In the genomic region with DNA sequence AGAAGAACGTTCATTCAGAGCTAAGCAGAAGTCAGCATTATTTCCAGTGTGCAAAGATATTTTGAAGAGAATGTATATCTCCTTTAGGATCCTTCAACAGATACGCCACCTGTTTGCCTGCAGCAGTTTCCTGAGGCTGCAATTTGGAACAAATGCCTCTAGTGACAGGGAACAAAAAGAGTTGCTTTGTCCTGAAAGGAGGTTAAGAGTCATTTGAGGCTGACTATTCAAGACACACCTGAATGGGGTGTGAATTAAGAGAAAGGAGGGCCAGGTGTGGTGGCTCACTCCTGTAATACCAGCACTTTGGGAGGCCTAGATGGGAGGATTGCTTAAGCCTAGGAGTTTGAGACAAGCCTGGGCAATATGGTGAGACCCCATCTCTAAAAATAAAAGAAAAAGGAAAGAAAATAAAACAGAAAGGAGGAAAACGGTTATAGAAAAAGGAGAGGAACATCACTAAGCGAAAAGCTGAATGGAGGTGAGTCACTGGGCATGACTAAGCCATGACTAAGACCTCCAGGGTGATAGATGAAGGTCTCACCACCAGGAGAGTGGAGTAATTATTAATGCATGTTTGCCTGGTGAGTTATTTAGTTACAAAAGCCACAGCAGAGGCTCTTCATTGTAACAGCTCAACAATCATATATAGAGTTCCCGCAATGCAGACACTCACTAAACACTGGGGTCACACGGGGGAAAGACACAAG, we compare ENCODE assay signal across 9 cellular contexts.
DNase-seq lines count a peak whose midpoint lies in the region; ATAC-seq, FAIRE-seq and TF ChIP-seq lines count a peak whose summit lies in the region.
"Had no signal": no experiment of that assay in that cellular context is flagged by ENCODE, and none has a peak within 500 bp of the region (broad histone marks: within the 10 kb centered on the region; RNA-seq: fewer than 3 reads in every experiment).

No MANE protein-coding gene starts in this region.

- H3K36me3 ChIP-seq in gastroesophageal sphincter, result no peaks in the 10 kb centered on the region

- WGBS in A549 (ENCODE audit: missing lambda C conversion rate), result 11% methylated on average over 6 of the region's 6 CpGs
- WGBS in gastroesophageal sphincter (ENCODE audit: low coverage in 1 of 2), 2 donors, result 61 to 83% methylated on average over 4 to 6 of the region's 6 CpGs

- peaks cover 42% of the 10 kb centered on the region for H3K4me1 Mint-ChIP-seq in chondrocyte (ENCODE audit: low read depth)

- H3K27me3 Mint-ChIP-seq in chondrocyte (ENCODE audit: low read depth), result no peaks in the 10 kb centered on the region

- no peaks in the 10 kb centered on the region for H3K27me3 ChIP-seq in gastroesophageal sphincter

- no peak for TF ChIP-seq CTCF in A549 (IDR thresholded peaks at IDR 0.05)
- TF ChIP-seq CTCF in chondrocyte (IDR thresholded peaks at IDR 0.05), result peak; percentile 41
- TF ChIP-seq CTCF in gastroesophageal sphincter (IDR thresholded peaks at IDR 0.05), result no peak

- TF ChIP-seq EP300 in A549 (IDR thresholded peaks at IDR 0.05) (peak; percentile 81; a peak in 4 of 5 replicates), gastroesophageal sphincter (IDR thresholded peaks at IDR 0.05) (no peak)

- ATAC-seq in A549 (peak; percentile 97 to 99), GM19023 (IDR thresholded peaks at IDR 0.05; ENCODE audit: unreplicated experiment) (peak; percentile 70), HG03442 (IDR thresholded peaks at IDR 0.05; ENCODE audit: unreplicated experiment) (peak; percentile 91), HG03520 (IDR thresholded peaks at IDR 0.05; ENCODE audit: unreplicated experiment) (no peak), gastroesophageal sphincter (no peak)

- peak overlapping the region; percentile 30 for H3K27ac Mint-ChIP-seq in chondrocyte (ENCODE audit: unreplicated experiment)
- H3K27ac Mint-ChIP-seq: stimulated activated naive CD8-positive, alpha-beta T cell treated with anti-CD3 and anti-CD28 coated beads, Interleukin-15, Interleukin-2, amounts not matched to agents 100 ng/mL and 50 ng/mL, for 24 hours had no signal

- H3K36me3 Mint-ChIP-seq in chondrocyte (ENCODE audit: low read depth), result peaks cover 2% of the 10 kb centered on the region

- POLR2A ChIA-PET in A549 (lab: Yijun Ruan, JAX), result interaction anchor here (0.5 kb wide), 1 partner anchor 322 kb away, joined by 3 read pairs; no protein-coding TSS in a partner anchor

- DNase-seq in A549 (ENCODE audit: low read depth in 1 of 2, low spot score in 1 of 2) (peak; percentile 82 to 90), chondrocyte (ENCODE audit: low spot score) (no peak), midbrain (lab: John Stamatoyannopoulos, UW) (no peak)
- DNase-seq in stimulated activated CD8-positive, alpha-beta memory T cell treated with anti-CD3 and anti-CD28 coated beads, Interleukin-15, amount 100 ng/mL, for 48 hours (ENCODE audit: low read depth in 2 of 2), result peak; percentile 1 to 24

- no peak overlapping the region for H3K4me3 Mint-ChIP-seq in chondrocyte (ENCODE audit: unreplicated experiment)
- H3K4me3 Mint-ChIP-seq: stimulated activated naive CD8-positive, alpha-beta T cell treated with anti-CD3 and anti-CD28 coated beads, Interleukin-15, Interleukin-2, amounts not matched to agents 100 ng/mL and 50 ng/mL, for 24 hours had no signal

- no peaks in the 10 kb centered on the region for H3K9me3 Mint-ChIP-seq in chondrocyte (ENCODE audit: low read depth)

- CTCF ChIA-PET in A549 (lab: Yijun Ruan, JAX), result interaction anchor here (0.9 to 1.5 kb wide), 4 partner anchors 10 to 968 kb away, joined by 3 to 5 read pairs (median 3); no protein-coding TSS in a partner anchor

- FAIRE-seq in A549 (lab: Jason Lieb, UNC), result peak; percentile 98

- no peak overlapping the region for H3K4me3 ChIP-seq in A549
- H3K4me3 ChIP-seq in gastroesophageal sphincter, result no peak overlapping the region

- H3K27ac ChIP-seq in A549 (peak overlapping the region; percentile 73 to 82), gastroesophageal sphincter (no peak overlapping the region)

- H3K4me2 ChIP-seq in A549, result peak overlapping the region; percentile 74

- peaks cover 42% of the 10 kb centered on the region for H3K4me1 ChIP-seq in A549
- peaks cover 0 to 10% (median 0%) of the 10 kb centered on the region in 3 donors for H3K4me1 ChIP-seq in gastroesophageal sphincter

- peaks cover 9% of the 10 kb centered on the region for H3K9me3 ChIP-seq in A549
- H3K9me3 ChIP-seq in gastroesophageal sphincter, result no peaks in the 10 kb centered on the region

- peak; percentile 31 to 51; a peak in 3 of 5 replicates for TF ChIP-seq RAD21 in A549 (conservative IDR thresholded peaks at IDR 0.05 in 1 of 2, IDR thresholded peaks at IDR 0.05 in 1 of 2)

- no peak for TF ChIP-seq POLR2A in A549 (IDR thresholded peaks at IDR 0.05; ENCODE audit: low read length)
- TF ChIP-seq POLR2A in gastroesophageal sphincter (IDR thresholded peaks at IDR 0.05), result no peak

TF ChIP-seq in A549, 52 proteins besides CTCF, POLR2A, EP300 and RAD21 (continues in another document):
- no peak for TF ChIP-seq ESRRA (IDR thresholded peaks at IDR 0.05; ENCODE audit: borderline replicate concordance, low read length)
- no peak for TF ChIP-seq EHF (CRISPR knock-in tag; IDR thresholded peaks at IDR 0.05)
- peak; percentile 100 for TF ChIP-seq JUNB (IDR thresholded peaks at IDR 0.05)
- TF ChIP-seq CEBPB (IDR thresholded peaks at IDR 0.05), result peak in 1 of 2 experiments; percentile 76; a peak in 2 of 4 replicates
- TF ChIP-seq SREBF2 (IDR thresholded peaks at IDR 0.05), result no peak
- no peak for TF ChIP-seq NPAS2 (CRISPR knock-in tag; IDR thresholded peaks at IDR 0.05; ENCODE audit: borderline replicate concordance)
- TF ChIP-seq ZSCAN20 (CRISPR knock-in tag; IDR thresholded peaks at IDR 0.05), result no peak
- TF ChIP-seq FOSB (CRISPR knock-in tag; IDR thresholded peaks at IDR 0.05), result no peak
- TF ChIP-seq EHMT2 (IDR thresholded peaks at IDR 0.05; ENCODE audit: low read depth), result no peak
- peak; percentile 95 for TF ChIP-seq GATA3 (IDR thresholded peaks at IDR 0.05; ENCODE audit: borderline replicate concordance)
- no peak for TF ChIP-seq MAZ (IDR thresholded peaks at IDR 0.05; ENCODE audit: borderline replicate concordance, low read depth, low read length)
- no peak for TF ChIP-seq CBX2 (IDR thresholded peaks at IDR 0.05; ENCODE audit: borderline replicate concordance, low read depth)
- TF ChIP-seq, protein P1, sequence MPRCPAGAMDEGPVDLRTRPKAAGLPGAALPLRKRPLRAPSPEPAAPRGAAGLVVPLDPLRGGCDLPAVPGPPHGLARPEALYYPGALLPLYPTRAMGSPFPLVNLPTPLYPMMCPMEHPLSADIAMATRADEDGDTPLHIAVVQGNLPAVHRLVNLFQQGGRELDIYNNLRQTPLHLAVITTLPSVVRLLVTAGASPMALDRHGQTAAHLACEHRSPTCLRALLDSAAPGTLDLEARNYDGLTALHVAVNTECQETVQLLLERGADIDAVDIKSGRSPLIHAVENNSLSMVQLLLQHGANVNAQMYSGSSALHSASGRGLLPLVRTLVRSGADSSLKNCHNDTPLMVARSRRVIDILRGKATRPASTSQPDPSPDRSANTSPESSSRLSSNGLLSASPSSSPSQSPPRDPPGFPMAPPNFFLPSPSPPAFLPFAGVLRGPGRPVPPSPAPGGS (IDR thresholded peaks at IDR 0.05), result peak; percentile 80; the same call in 1 of the 3 replicates
- no peak for TF ChIP-seq RNF2 (IDR thresholded peaks at IDR 0.05; ENCODE audit: borderline replicate concordance, low read depth)
- no peak for TF ChIP-seq ZC3H11A (IDR thresholded peaks at IDR 0.05)
- TF ChIP-seq MYC (IDR thresholded peaks at IDR 0.05; ENCODE audit: borderline replicate concordance, low read length), result no peak
- 0 out of 2 replicates have a peak, but pooled peaks have one; percentile 3 for TF ChIP-seq NFE2L2 (conservative IDR thresholded peaks at IDR 0.05; ENCODE audit: low read length)
- TF ChIP-seq, protein P2, sequence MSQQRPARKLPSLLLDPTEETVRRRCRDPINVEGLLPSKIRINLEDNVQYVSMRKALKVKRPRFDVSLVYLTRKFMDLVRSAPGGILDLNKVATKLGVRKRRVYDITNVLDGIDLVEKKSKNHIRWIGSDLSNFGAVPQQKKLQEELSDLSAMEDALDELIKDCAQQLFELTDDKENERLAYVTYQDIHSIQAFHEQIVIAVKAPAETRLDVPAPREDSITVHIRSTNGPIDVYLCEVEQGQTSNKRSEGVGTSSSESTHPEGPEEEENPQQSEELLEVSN (IDR thresholded peaks at IDR 0.05; ENCODE audit: borderline replicate concordance, low read depth), result no peak
- no peak for TF ChIP-seq PHF8 (IDR thresholded peaks at IDR 0.05; ENCODE audit: borderline replicate concordance, low read depth)
- TF ChIP-seq, protein P3, sequence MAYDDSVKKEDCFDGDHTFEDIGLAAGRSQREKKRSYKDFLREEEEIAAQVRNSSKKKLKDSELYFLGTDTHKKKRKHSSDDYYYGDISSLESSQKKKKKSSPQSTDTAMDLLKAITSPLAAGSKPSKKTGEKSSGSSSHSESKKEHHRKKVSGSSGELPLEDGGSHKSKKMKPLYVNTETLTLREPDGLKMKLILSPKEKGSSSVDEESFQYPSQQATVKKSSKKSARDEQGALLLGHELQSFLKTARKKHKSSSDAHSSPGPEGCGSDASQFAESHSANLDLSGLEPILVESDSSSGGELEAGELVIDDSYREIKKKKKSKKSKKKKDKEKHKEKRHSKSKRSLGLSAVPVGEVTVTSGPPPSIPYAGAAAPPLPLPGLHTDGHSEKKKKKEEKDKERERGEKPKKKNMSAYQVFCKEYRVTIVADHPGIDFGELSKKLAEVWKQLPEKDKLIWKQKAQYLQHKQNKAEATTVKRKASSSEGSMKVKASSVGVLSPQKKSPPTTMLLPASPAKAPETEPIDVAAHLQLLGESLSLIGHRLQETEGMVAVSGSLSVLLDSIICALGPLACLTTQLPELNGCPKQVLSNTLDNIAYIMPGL (CRISPR knock-in tag; IDR thresholded peaks at IDR 0.05; ENCODE audit: borderline replicate concordance), result no peak
- TF ChIP-seq JUN (IDR thresholded peaks at IDR 0.05), result peak; percentile 93 to 94
- no peak for TF ChIP-seq FOXS1 (CRISPR knock-in tag; IDR thresholded peaks at IDR 0.05)
- TF ChIP-seq, protein P4, sequence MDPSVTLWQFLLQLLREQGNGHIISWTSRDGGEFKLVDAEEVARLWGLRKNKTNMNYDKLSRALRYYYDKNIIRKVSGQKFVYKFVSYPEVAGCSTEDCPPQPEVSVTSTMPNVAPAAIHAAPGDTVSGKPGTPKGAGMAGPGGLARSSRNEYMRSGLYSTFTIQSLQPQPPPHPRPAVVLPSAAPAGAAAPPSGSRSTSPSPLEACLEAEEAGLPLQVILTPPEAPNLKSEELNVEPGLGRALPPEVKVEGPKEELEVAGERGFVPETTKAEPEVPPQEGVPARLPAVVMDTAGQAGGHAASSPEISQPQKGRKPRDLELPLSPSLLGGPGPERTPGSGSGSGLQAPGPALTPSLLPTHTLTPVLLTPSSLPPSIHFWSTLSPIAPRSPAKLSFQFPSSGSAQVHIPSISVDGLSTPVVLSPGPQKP (IDR thresholded peaks at IDR 0.05; ENCODE audit: low read depth, low read length), result no peak
- no peak for TF ChIP-seq CBX8 (IDR thresholded peaks at IDR 0.05)
- TF ChIP-seq BHLHE40 (IDR thresholded peaks at IDR 0.05; ENCODE audit: low read depth, low read length), result no peak

Comparison
In these comparisons a context has a peak if more than half of its experiments do, and no peak if none do; other contexts are left out.
1. ATAC-seq: peak in A549 (2 of 2), GM19023 (single experiment) and HG03442 (single experiment); none in HG03520 (single experiment) and gastroesophageal sphincter (single experiment).
2. DNase-seq: peak in A549 (2 of 2) and stimulated activated CD8-positive, alpha-beta memory T cell treated with anti-CD3 and anti-CD28 coated beads, Interleukin-15, amount 100 ng/mL, for 48 hours (2 of 2); none in chondrocyte (single experiment) and midbrain (single experiment).
3. H3K27ac ChIP-seq: peak in A549 (2 of 2); none in gastroesophageal sphincter (0 of 4).